ENCODE assay signal across 21 cellular contexts in the genomic region with DNA sequence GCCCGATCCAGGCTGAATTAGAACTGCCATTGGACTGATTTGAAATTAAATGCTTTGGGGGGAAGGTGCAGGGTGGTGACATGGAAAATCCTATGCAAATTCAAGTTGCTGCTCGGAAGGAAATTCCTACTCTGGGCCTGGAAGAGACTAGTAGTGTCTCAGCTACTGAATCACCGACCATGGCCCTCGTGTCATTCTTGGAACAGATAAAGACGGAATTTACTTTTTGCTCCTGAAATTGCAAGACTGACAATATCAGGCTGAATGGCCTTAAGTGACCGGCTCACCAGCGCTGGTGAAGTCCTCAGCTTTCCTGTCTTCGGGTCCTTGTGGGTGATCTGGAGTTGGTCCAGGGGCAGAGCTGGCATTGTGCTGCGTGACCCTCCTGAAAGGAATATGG. TPM values are rescaled to one million over a fixed set of nuclear protein-coding genes. Genes with fewer than 3 reads are reported as not detected.
DNase-seq lines count a peak whose midpoint lies in the region; ATAC-seq and TF ChIP-seq lines count a peak whose summit lies in the region.
"Had no signal": no experiment of that assay in that cellular context is flagged by ENCODE, and none has a peak within 500 bp of the region (broad histone marks: within the 10 kb centered on the region; RNA-seq: fewer than 3 reads in every experiment).

No MANE protein-coding gene starts in this region.

- intact Hi-C loops in heart left ventricle (cut with DNase I) (loop anchor here in 8 of 10 donors (5.0 to 10.0 kb wide), 5 partner anchors 50 to 173 kb away; a partner anchor contains a TSS), left cardiac atrium (cut with DNase I) (loop anchor here in 1 of 2 donors (10.0 kb wide), 1 partner anchor 57 kb away; no protein-coding TSS in a partner anchor), heart right ventricle (cut with DNase I) (loop anchor here in 2 of 10 donors (10.0 kb wide), 3 partner anchors 57 to 173 kb away; no protein-coding TSS in a partner anchor), thyroid gland (cut with DNase I) (no loop called here)

- ATAC-seq in heart left ventricle (peak in 1 of 4 donors; percentile 13), left cardiac atrium (no peak), heart right ventricle (no peak), HG03378 (IDR thresholded peaks at IDR 0.05; ENCODE audit: unreplicated experiment) (no peak)

- no peaks in the 10 kb centered on the region for H3K79me1 ChIP-seq in neuronal stem cell (ENCODE audit: low read depth, low read length)

- DNase-seq in heart left ventricle, result no peak
- DNase-seq in left cardiac atrium, result no peak
- peak in 1 of 2 donors; percentile 29 for DNase-seq in heart right ventricle
- DNase-seq in neuronal stem cell (ENCODE audit: low spot score), result no peak
- DNase-seq in Kasumi-1 (lab: John Stamatoyannopoulos, UW), result no peak
- no peak for DNase-seq in thyroid gland
- DNase-seq: Caco-2; CD4-positive, alpha-beta T cell; HFFc6; IMR-90; Karpas-422; MG63; NCI-H1048; NCI-H146; NCI-H2029 treated with DMSO at 0.1 percent for 48 hours; NCI-H82; PC-9; SJCRH30 had no signal

- no peaks in the 10 kb centered on the region for H3K9me3 ChIP-seq in heart left ventricle
- H3K9me3 ChIP-seq in heart right ventricle, result no peaks in the 10 kb centered on the region
- no peaks in the 10 kb centered on the region for H3K9me3 ChIP-seq in neuronal stem cell (replicated peaks in 1 of 2; ENCODE audit: control insufficient read depth in 2 of 2, insufficient read depth in 1 of 2, low read depth in 1 of 2, low read length in 2 of 2)
- no peaks in the 10 kb centered on the region for H3K9me3 ChIP-seq in subcutaneous abdominal adipose tissue (ENCODE audit: control insufficient read depth in 5 of 5, low read length in 5 of 5)
- H3K9me3 ChIP-seq in thyroid gland, result no peaks in the 10 kb centered on the region
- H3K9me3 ChIP-seq: Caco-2, MG63, SJCRH30 had no signal

- H3K9ac ChIP-seq in neuronal stem cell (ENCODE audit: low read depth, low read length, poor library complexity), result no peak overlapping the region
- H3K9ac ChIP-seq in subcutaneous abdominal adipose tissue (ENCODE audit: low read length in 5 of 5), result peak overlapping the region in 2 of 5 donors; percentile 26 to 51

- H3K36me3 ChIP-seq in heart left ventricle (peaks cover 0 to 76% (median 45%) of the 10 kb centered on the region in 9 donors), heart right ventricle (peaks cover 0 to 84% (median 12%) of the 10 kb centered on the region in 9 donors), neuronal stem cell (replicated peaks in 1 of 2; ENCODE audit: control insufficient read depth in 2 of 2, insufficient read depth in 2 of 2, low read length in 2 of 2) (peaks cover 4 to 63% of the 10 kb centered on the region in 2 donors), subcutaneous abdominal adipose tissue (ENCODE audit: control insufficient read depth in 5 of 5, insufficient read depth in 5 of 5, low read length in 5 of 5) (peaks cover 3 to 46% (median 25%) of the 10 kb centered on the region in 5 donors), thyroid gland (peaks cover 4 to 8% of the 10 kb centered on the region in 2 donors)

- no peak overlapping the region for H3K4me2 ChIP-seq in neuronal stem cell (ENCODE audit: insufficient read depth, low read length, poor library complexity, severe bottlenecking)
- H3K4me2 ChIP-seq: PC-9 had no signal

- peak overlapping the region; percentile 16 to 88 (median 74) for H3K27ac ChIP-seq in heart left ventricle
- H3K27ac ChIP-seq in heart right ventricle, result peak overlapping the region; percentile 13 to 84 (median 70)
- H3K27ac ChIP-seq in neuronal stem cell (replicated peaks; ENCODE audit: low read length), result no peak overlapping the region
- peak overlapping the region; percentile 91 for H3K27ac ChIP-seq in subcutaneous abdominal adipose tissue (ENCODE audit: low read depth, low read length)
- no peak overlapping the region for H3K27ac ChIP-seq in thyroid gland
- H3K27ac ChIP-seq: PC-9, RWPE1, SJCRH30 had no signal

- H2AFZ ChIP-seq in neuronal stem cell (ENCODE audit: low read length), result no peak overlapping the region
- H2AFZ ChIP-seq: PC-9 had no signal

- no peak overlapping the region for H4K8ac ChIP-seq in neuronal stem cell (ENCODE audit: low read depth, low read length)

- H3K4ac ChIP-seq in neuronal stem cell (ENCODE audit: low read length), result no peak overlapping the region

- WGBS in heart left ventricle, 4 donors, result 50 to 56% (median 51%) methylated on average over 9 of the region's 9 CpGs
- 48 to 56% methylated on average over 9 of the region's 9 CpGs for WGBS in heart right ventricle, 2 donors
- no CpG with 5 or more reads among the region's 9 CpGs for WGBS in neuronal stem cell (ENCODE audit: extremely low coverage in 2 of 2, insufficient read length in 2 of 2, insufficient replicate concordance in 1 of 2), 2 donors
- 88 to 89% methylated on average over 8 to 9 of the region's 9 CpGs for WGBS in thyroid gland, 2 donors

- peaks cover 0 to 69% (median 31%) of the 10 kb centered on the region in 12 donors for H3K4me1 ChIP-seq in heart left ventricle
- peaks cover 6 to 68% (median 43%) of the 10 kb centered on the region in 9 donors for H3K4me1 ChIP-seq in heart right ventricle
- H3K4me1 ChIP-seq in neuronal stem cell (ENCODE audit: control insufficient read depth in 2 of 2, insufficient read depth in 1 of 2, low read depth in 1 of 2, low read length in 2 of 2), result peaks cover 0 to 2% of the 10 kb centered on the region in 2 donors
- H3K4me1 ChIP-seq in subcutaneous abdominal adipose tissue (ENCODE audit: control insufficient read depth in 5 of 5, insufficient read depth in 5 of 5, low read length in 5 of 5), result peaks cover 8 to 58% (median 52%) of the 10 kb centered on the region in 5 donors
- H3K4me1 ChIP-seq in thyroid gland, result peaks cover 1 to 21% of the 10 kb centered on the region in 2 donors
- H3K4me1 ChIP-seq: Caco-2, SJCRH30 had no signal

- H3K18ac ChIP-seq in neuronal stem cell (ENCODE audit: low read length), result no peak overlapping the region

- no peak overlapping the region for H2BK15ac ChIP-seq in neuronal stem cell (ENCODE audit: low read length)

- no peak overlapping the region for H3K23ac ChIP-seq in neuronal stem cell (ENCODE audit: low read depth, low read length, poor library complexity)

- no peak overlapping the region for H2BK5ac ChIP-seq in neuronal stem cell (ENCODE audit: low read length)

- H4K91ac ChIP-seq in neuronal stem cell (ENCODE audit: low read depth, low read length, poor library complexity), result no peak overlapping the region

- TF ChIP-seq POLR2A in heart left ventricle (IDR thresholded peaks at IDR 0.05), result no peak
- TF ChIP-seq POLR2A in thyroid gland (IDR thresholded peaks at IDR 0.05), result no peak

- H2BK12ac ChIP-seq in neuronal stem cell (ENCODE audit: low read length), result no peak overlapping the region

- H3K4me3 ChIP-seq in heart left ventricle, result no peak overlapping the region
- H3K4me3 ChIP-seq in heart right ventricle, result no peak overlapping the region
- no peak overlapping the region for H3K4me3 ChIP-seq in neuronal stem cell (ENCODE audit: low read length in 2 of 2)
- H3K4me3 ChIP-seq in subcutaneous abdominal adipose tissue (ENCODE audit: low read depth in 1 of 5, low read length in 5 of 5), result no peak overlapping the region
- no peak overlapping the region for H3K4me3 ChIP-seq in thyroid gland (replicated peaks in 1 of 3)
- H3K4me3 ChIP-seq: MG63, PC-9, SJCRH30 had no signal

- H3K14ac ChIP-seq in neuronal stem cell (ENCODE audit: low read length), result peak overlapping the region; percentile 32

- TF ChIP-seq CTCF in heart left ventricle (IDR thresholded peaks at IDR 0.05), result no peak
- no peak for TF ChIP-seq CTCF in heart right ventricle (IDR thresholded peaks at IDR 0.05)
- no peak for TF ChIP-seq CTCF in thyroid gland (IDR thresholded peaks at IDR 0.05)

- no peaks in the 10 kb centered on the region for H3K27me3 ChIP-seq in heart left ventricle
- H3K27me3 ChIP-seq in heart right ventricle, result no peaks in the 10 kb centered on the region
- H3K27me3 ChIP-seq in neuronal stem cell (ENCODE audit: control insufficient read depth in 3 of 3, insufficient read depth in 3 of 3, low read depth in 1 of 3, low read length in 3 of 3), result no peaks in the 10 kb centered on the region
- H3K27me3 ChIP-seq in subcutaneous abdominal adipose tissue (ENCODE audit: control insufficient read depth in 5 of 5, insufficient read depth in 4 of 5, low read length in 5 of 5), result no peaks in the 10 kb centered on the region
- no peaks in the 10 kb centered on the region for H3K27me3 ChIP-seq in thyroid gland
- H3K27me3 ChIP-seq: MG63, SJCRH30 had no signal

- no peak overlapping the region for H2AK5ac ChIP-seq in neuronal stem cell (ENCODE audit: low read depth, low read length)

- H2BK120ac ChIP-seq in neuronal stem cell (ENCODE audit: low read depth, low read length), result no peak overlapping the region

RNA-seq across cellular contexts. Expression of a gene that starts 6.1 kb away (rescaled TPM):
- total RNA-seq in heart left ventricle (10 to 100 TPM; 23.6 to 53.2 (median 30.4) TPM), left cardiac atrium (10 to 100 TPM; 34.6 to 52.6 TPM), heart right ventricle (10 to 100 TPM; 26.6 to 42.1 (median 33.1) TPM), thyroid gland (10 to 100 TPM; 47.6 to 66.8 (median 51.3) TPM)
- polyA plus RNA-seq in heart left ventricle (10 to 100 TPM; 41.8 to 77.1 TPM), heart right ventricle (10 to 100 TPM; 47.4 to 87.0 TPM)
- 23.2 TPM for polyA plus RNA-seq in neuronal stem cell (2013, experiment 1 of 2)
- 24.0 TPM for polyA plus RNA-seq in neuronal stem cell (2013, experiment 2 of 2)

RNA-seq across cellular contexts. Expression of a gene that starts 51.0 kb away (rescaled TPM):
- total RNA-seq in heart left ventricle (10 to 100 TPM; 26.1 to 44.8 (median 36.7) TPM), left cardiac atrium (10 to 100 TPM; 29.8 to 34.8 TPM), heart right ventricle (10 to 100 TPM; 26.1 to 42.9 (median 36.5) TPM), thyroid gland (100 to 1,000 TPM in 1 of 4 donors, 10 to 100 TPM in 3; 52.8 to 101 (median 69.1) TPM)
- polyA plus RNA-seq in heart left ventricle (10 to 100 TPM in 1 of 2 donors, 1 to 10 TPM in 1; 9.6 to 22.3 TPM), heart right ventricle (10 to 100 TPM in 1 of 2 donors, 1 to 10 TPM in 1; 9.8 to 14.1 TPM)
- polyA plus RNA-seq in neuronal stem cell (2013, experiment 1 of 2), result 18.2 TPM
- 16.8 TPM for polyA plus RNA-seq in neuronal stem cell (2013, experiment 2 of 2)

Comparison
In these comparisons a context has a peak if more than half of its experiments do, and no peak if none do; other contexts are left out.
1. H3K27ac ChIP-seq: peak in heart left ventricle (12 of 12), heart right ventricle (10 of 10) and subcutaneous abdominal adipose tissue (single experiment); none in neuronal stem cell (single experiment) and thyroid gland (0 of 3).